ENCODE assay signal across 9 cellular contexts in the genomic region with DNA sequence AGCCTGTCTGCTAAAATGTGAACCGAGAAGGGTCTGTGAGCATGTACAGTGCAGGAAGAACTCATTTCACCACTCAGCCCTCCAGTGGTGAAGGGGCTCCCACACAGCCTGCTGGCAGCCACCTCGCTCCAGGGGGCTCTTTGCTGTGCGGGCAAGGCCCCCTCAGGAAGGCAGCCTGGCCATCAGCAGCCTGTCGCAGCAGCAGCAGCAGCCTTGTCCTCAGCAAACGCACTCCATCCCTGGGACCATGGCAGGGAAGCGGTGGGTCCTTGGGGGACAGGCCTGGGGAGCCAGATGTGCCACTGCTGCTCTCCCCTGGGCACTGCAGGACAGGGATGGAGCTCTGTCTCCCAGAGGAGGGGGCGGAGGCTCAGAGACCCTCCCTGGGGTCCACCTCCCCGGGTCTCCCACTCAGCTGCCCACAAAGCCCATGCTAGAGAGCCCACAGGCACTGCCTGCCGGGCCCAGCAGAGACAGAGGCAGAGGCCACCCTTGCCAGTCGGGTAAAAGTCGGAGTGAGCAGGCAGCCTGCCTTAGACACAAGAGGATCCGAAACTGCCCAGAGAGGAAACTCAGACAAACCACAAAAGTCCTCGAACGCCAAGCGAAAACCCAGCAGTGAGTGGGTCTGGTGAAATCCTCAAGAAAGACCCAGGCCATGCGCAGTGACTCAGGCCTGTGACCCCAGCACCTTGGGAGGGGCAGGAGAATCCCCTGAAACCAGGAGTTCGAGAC. TPM values are rescaled to one million over a fixed set of nuclear protein-coding genes. Genes with fewer than 3 reads are reported as not detected.
A peak's percentile ranks its signal among the peaks of the same experiment; 100 is the strongest.
DNase-seq lines count a peak whose midpoint lies in the region; ATAC-seq and TF ChIP-seq lines count a peak whose summit lies in the region.
"Had no signal": no experiment of that assay in that cellular context is flagged by ENCODE, and none has a peak within 500 bp of the region (broad histone marks: within the 10 kb centered on the region; RNA-seq: fewer than 3 reads in every experiment).

No MANE protein-coding gene starts in this region.

- H3K4me3 ChIP-seq in HEK293 (ENCODE audit: low read depth, low read length) (no peak overlapping the region), aorta (ENCODE audit: low read length in 2 of 2) (no peak overlapping the region)
- H3K4me3 ChIP-seq: dorsolateral prefrontal cortex had no signal

- TF ChIP-seq CTCF in HEK293 (tag by site-specific recombination; IDR thresholded peaks at IDR 0.05): 0 out of 2 replicates have a peak, but pooled peaks have one; percentile 21

- peaks cover 0 to 10% of the 10 kb centered on the region in 2 experiments; a peak in 2 of 3 replicates for H3K36me3 ChIP-seq in HEK293 (ENCODE audit: control insufficient read depth in 2 of 2, insufficient read depth in 1 of 2, low read length in 2 of 2)
- H3K36me3 ChIP-seq in aorta (ENCODE audit: control insufficient read depth in 1 of 2, insufficient read depth in 2 of 2, low read length in 1 of 2): no peaks in the 10 kb centered on the region

- H3K9me3 ChIP-seq in HEK293 (ENCODE audit: control insufficient read depth, insufficient read depth, low read depth, low read length): no peaks in the 10 kb centered on the region
- H3K9me3 ChIP-seq in aorta (ENCODE audit: control insufficient read depth, low read length): no peaks in the 10 kb centered on the region

- in situ Hi-C loops in ACHN (cut with HindIII; ENCODE audit: low pct_ligation_motif_present, low pct_unique_long_range_greater_than_20kb, low sequenced_read_pairs): no loop called here

- H3K27me3 ChIP-seq in aorta (ENCODE audit: control insufficient read depth in 1 of 2, insufficient read depth in 2 of 2, low read length in 1 of 2): no peaks in the 10 kb centered on the region
- H3K27me3 ChIP-seq: dorsolateral prefrontal cortex had no signal

- POLR2A ChIA-PET in HEK293 (lab: Yijun Ruan, JAX): no interaction called here

- ATAC-seq in GM18520 (IDR thresholded peaks at IDR 0.05; ENCODE audit: unreplicated experiment) (peak; percentile 64), aorta (ENCODE audit: low FRiP score) (no peak)

- CTCF ChIA-PET in HEK293 (lab: Yijun Ruan, JAX): no interaction called here

- DNase-seq in NOMO-1 (lab: John Stamatoyannopoulos, UW; ENCODE audit: unreplicated experiment in 2 of 2) (peak; percentile 91 to 95), fibroblast of peridontal ligament (ENCODE audit: extremely low read depth) (peak; percentile 50), aorta (peak; percentile 63 to 70), ACHN (no peak), AG08395 (ENCODE audit: low spot score) (no peak), NCI-H446 treated with DMSO at 0.1 percent for 48 hours (lab: John Stamatoyannopoulos, UW) (no peak)

- intact Hi-C loops in aorta (cut with DNase I): loop anchor here in 1 of 2 donors (10.0 kb wide), 1 partner anchor 265 kb away; a partner anchor contains a TSS

- no peak overlapping the region for H3K27ac ChIP-seq in HEK293 (ENCODE audit: extremely low read depth, low read depth, low read length)
- no peak overlapping the region for H3K27ac ChIP-seq in aorta (ENCODE audit: low read depth in 1 of 2, low read length in 2 of 2)

- 86 to 90% methylated on average over 17 of the region's 17 CpGs for WGBS in aorta, 2 donors

- no peaks in the 10 kb centered on the region for H3K4me1 ChIP-seq in HEK293 (ENCODE audit: control insufficient read depth, insufficient read depth, low read length)
- H3K4me1 ChIP-seq in aorta (ENCODE audit: control insufficient read depth in 1 of 2, insufficient read depth in 2 of 2, low read length in 2 of 2): no peaks in the 10 kb centered on the region

TF ChIP-seq in HEK293, 187 proteins besides CTCF, POLR2A, EP300 and RAD21:
- peak; percentile 56 for TF ChIP-seq GLIS1 (tag by site-specific recombination; IDR thresholded peaks at IDR 0.05)
- TF ChIP-seq ZNF37A (tag by site-specific recombination; IDR thresholded peaks at IDR 0.05): no peak
- TF ChIP-seq GLIS2 (tag by site-specific recombination; IDR thresholded peaks at IDR 0.05): peak; percentile 70
- peak; percentile 31; the same call in 1 of the 2 replicates for TF ChIP-seq ZIC2 (tag by site-specific recombination; IDR thresholded peaks at IDR 0.05)

RNA-seq across cellular contexts. Expression of a gene that starts 8.0 kb away (rescaled TPM):
- total RNA-seq in aorta: 10 to 100 TPM; 24.4 to 38.0 TPM
- polyA plus RNA-seq in aorta: 10 to 100 TPM in 1 of 2 donors, 1 to 10 TPM in 1; 6.6 to 14.5 TPM

RNA-seq across cellular contexts. Expression of a gene that starts 34.5 kb away (rescaled TPM):
- 10 to 100 TPM in 1 of 2 donors, 1 to 10 TPM in 1; 8.3 to 17.3 TPM for total RNA-seq in aorta
- polyA plus RNA-seq in aorta: 10 to 100 TPM in 1 of 2 donors, 1 to 10 TPM in 1; 5.8 to 13.8 TPM

Comparison
In these comparisons a context has a peak if more than half of its experiments do, and no peak if none do; other contexts are left out.
1. DNase-seq: peak in NOMO-1 (2 of 2), fibroblast of peridontal ligament (single experiment) and aorta (2 of 2); none in ACHN (single experiment), AG08395 (single experiment) and NCI-H446 treated with DMSO at 0.1 percent for 48 hours (single experiment).